In the genomic region with DNA sequence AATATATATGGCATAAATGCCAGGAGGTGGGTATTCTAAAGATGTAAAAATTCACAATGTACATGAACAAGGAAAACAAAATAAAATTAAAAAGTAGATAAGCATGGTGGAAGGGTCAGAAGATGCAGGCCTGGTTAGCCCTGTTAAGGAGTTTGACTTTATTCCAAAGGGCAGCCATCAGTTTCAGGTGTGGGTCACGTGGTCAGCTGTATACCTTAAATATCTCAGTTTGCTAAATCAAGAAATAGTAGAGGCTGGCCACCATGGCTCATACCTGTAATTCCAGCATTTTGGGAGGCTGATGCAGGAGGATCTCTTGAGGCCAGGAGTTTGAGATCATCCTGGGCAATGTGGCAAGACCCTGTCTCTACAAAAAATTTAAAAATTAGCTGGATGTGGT, we compare ENCODE assay signal across 15 cellular contexts. TPM values are rescaled to one million over a fixed set of nuclear protein-coding genes. Genes with fewer than 3 reads are reported as not detected.
DNase-seq lines count a peak whose midpoint lies in the region; ATAC-seq and TF ChIP-seq lines count a peak whose summit lies in the region.
"Had no signal": no experiment of that assay in that cellular context is flagged by ENCODE, and none has a peak within 500 bp of the region (broad histone marks: within the 10 kb centered on the region; RNA-seq: fewer than 3 reads in every experiment).

No MANE protein-coding gene starts in this region.

- H3K4me1 Mint-ChIP-seq in WTC11, result peaks cover 41% of the 10 kb centered on the region
- H3K4me1 Mint-ChIP-seq: CD4-positive, alpha-beta memory T cell had no signal

- H3K9me3 ChIP-seq in HUES6 (ENCODE audit: control insufficient read depth, insufficient read depth, low read depth, low read length) (peaks cover 19% of the 10 kb centered on the region), iPS-20b (ENCODE audit: insufficient read depth, low read depth, low read length) (peaks cover 4% of the 10 kb centered on the region; the same call in 1 of the 2 replicates), A673 (ENCODE audit: low read depth, low read length, poor library complexity, severe bottlenecking) (no peaks in the 10 kb centered on the region)

- peaks cover 6% of the 10 kb centered on the region; the same call in 1 of the 2 replicates for H3K27me3 Mint-ChIP-seq in WTC11 (ENCODE audit: low read depth)

- no peaks in the 10 kb centered on the region; the same call in 1 of the 2 replicates for H3K36me3 ChIP-seq in HUES6 (ENCODE audit: control insufficient read depth, insufficient read depth, low read length)
- H3K36me3 ChIP-seq in iPS-20b (ENCODE audit: insufficient read depth, low read depth, low read length), result no peaks in the 10 kb centered on the region
- H3K36me3 ChIP-seq in A673 (ENCODE audit: insufficient read depth, low read length, poor library complexity, severe bottlenecking), result no peaks in the 10 kb centered on the region
- H3K36me3 ChIP-seq: BLaER1 had no signal

- peaks cover 35% of the 10 kb centered on the region for H3K9me3 Mint-ChIP-seq in WTC11

- POLR2A ChIA-PET in WTC11 (lab: Charles Lee) (no interaction called here), A673 (lab: Charles Lee; ENCODE audit: low non-redundant PET) (no interaction called here)

- H3K27ac ChIP-seq in HUES6 (ENCODE audit: low read depth, low read length) (peak overlapping the region; percentile 87), iPS-20b (ENCODE audit: low read length) (peak overlapping the region; percentile 37), A673 (ENCODE audit: low read depth, low read length, poor library complexity, severe bottlenecking) (no peak overlapping the region)
- H3K27ac ChIP-seq: BLaER1 had no signal

- ATAC-seq in WTC11 (no peak), HG02642 (IDR thresholded peaks at IDR 0.05; ENCODE audit: poor library complexity, unreplicated experiment) (no peak)

- CTCF ChIA-PET in WTC11 (lab: Charles Lee), result interaction anchor here (0.6 to 2.9 kb wide), 6 partner anchors 8 to 1219 kb away, joined by 3 to 14 read pairs (median 4); a partner anchor contains a TSS
- CTCF ChIA-PET in A673 (lab: Charles Lee), result no interaction called here

- peak overlapping the region; percentile 99 for H3K27ac Mint-ChIP-seq in WTC11
- H3K27ac Mint-ChIP-seq: CD4-positive, alpha-beta memory T cell had no signal

- H3K36me3 Mint-ChIP-seq in WTC11, result peaks cover 32% of the 10 kb centered on the region

- BruUV-seq in A673 (replicated peaks; lab: Mats Ljungman, UMichigan), result no TSS peak

- DNase-seq in WTC11 (ENCODE audit: low spot score), result no peak
- no peak for DNase-seq in NCI-H2107 treated with DMSO at 0.1 percent for 48 hours (lab: John Stamatoyannopoulos, UW; ENCODE audit: unreplicated experiment)
- DNase-seq in A673 (ENCODE audit: low spot score), result no peak
- DNase-seq: CD4-positive, alpha-beta memory T cell; DMS153; DMS79; GDM1; H7; Karpas-422; KBM-7 had no signal

- no peak for TF ChIP-seq CTCF in WTC11 (IDR thresholded peaks at IDR 0.05)
- no peak for TF ChIP-seq CTCF in A673 (conservative IDR thresholded peaks at IDR 0.05; ENCODE audit: low read depth, low read length)

- H3K4me3 Mint-ChIP-seq in WTC11, result no peak overlapping the region
- H3K4me3 Mint-ChIP-seq: CD14-positive monocyte; CD4-positive, alpha-beta memory T cell had no signal

- H3K27me3 ChIP-seq in HUES6 (ENCODE audit: control insufficient read depth, insufficient read depth, low read length), result no peaks in the 10 kb centered on the region
- no peaks in the 10 kb centered on the region for H3K27me3 ChIP-seq in iPS-20b (ENCODE audit: insufficient read depth, low read length)
- no peaks in the 10 kb centered on the region for H3K27me3 ChIP-seq in A673 (replicated peaks; ENCODE audit: insufficient read depth, low read depth, low read length, poor library complexity)
- H3K27me3 ChIP-seq: BLaER1 had no signal

- intact Hi-C loops in A673 (cut with micrococcal nuclease; ENCODE audit: unreplicated experiment), result no loop called here

- 0 out of 2 replicates have a peak overlapping the region, but pooled peaks have one; percentile 42 for H3K4me3 ChIP-seq in HUES6 (ENCODE audit: low read depth, low read length)
- peak overlapping the region; percentile 62; the same call in 1 of the 2 replicates for H3K4me3 ChIP-seq in iPS-20b (ENCODE audit: low read length)
- no peak overlapping the region for H3K4me3 ChIP-seq in A673 (ENCODE audit: low read depth, low read length, poor library complexity, severe bottlenecking)
- H3K4me3 ChIP-seq: BLaER1 had no signal

- H3K4me1 ChIP-seq in HUES6 (ENCODE audit: control insufficient read depth, insufficient read depth, low read length) (peaks cover 11% of the 10 kb centered on the region), iPS-20b (ENCODE audit: insufficient read depth, low read length) (peaks cover 12% of the 10 kb centered on the region; the same call in 1 of the 2 replicates), A673 (ENCODE audit: insufficient read depth, low read length, poor library complexity, severe bottlenecking) (no peaks in the 10 kb centered on the region)
- H3K4me1 ChIP-seq: BLaER1 had no signal

- peak overlapping the region; percentile 78 for H3K9ac ChIP-seq in HUES6 (ENCODE audit: low read length)
- H3K9ac ChIP-seq in iPS-20b (ENCODE audit: low read depth, low read length), result peak overlapping the region; percentile 60; the same call in 1 of the 2 replicates
- H3K9ac ChIP-seq: BLaER1 had no signal

TF ChIP-seq in WTC11, 78 proteins besides CTCF, POLR2A, EP300 and RAD21:
- no peak for TF ChIP-seq ZNF219 (CRISPR knock-in tag; IDR thresholded peaks at IDR 0.05; ENCODE audit: borderline replicate concordance)
- TF ChIP-seq PRRX2 (CRISPR knock-in tag; IDR thresholded peaks at IDR 0.05), result no peak
- peak; percentile 63; the same call in 1 of the 2 replicates for TF ChIP-seq ZNF121 (CRISPR knock-in tag; IDR thresholded peaks at IDR 0.05)

RNA-seq across cellular contexts. Expression of a gene that starts 8.5 kb away (rescaled TPM):
- total RNA-seq in WTC11 (2021), result 34.7 to 47.7 TPM (median 35.1 TPM) in 3 replicates
- 7.2 and 13.3 TPM in 2 replicates for total RNA-seq in A673 (2021)

RNA-seq across cellular contexts. Expression of a gene that starts 35.8 kb away (rescaled TPM):
- 7.3 to 12.5 TPM (median 7.5 TPM) in 3 replicates for total RNA-seq in WTC11 (2021)
- total RNA-seq in A673 (2021), result not detected in 2 replicates
- total RNA-seq: CD4-positive, alpha-beta memory T cell had no signal

RNA-seq across cellular contexts. Expression of a gene that starts 36.5 kb away (rescaled TPM):
- 299 to 306 TPM (median 300 TPM) in 3 replicates for total RNA-seq in WTC11 (2021)
- total RNA-seq in A673 (2021), result 230 and 238 TPM in 2 replicates
